ENCODE assay signal across 12 cellular contexts in genomic region chr14:99258884-99259283, GRCh38. TPM values are rescaled to one million over a fixed set of nuclear protein-coding genes. Genes with fewer than 3 reads are reported as not detected.
DNase-seq lines count a peak whose midpoint lies in the region; ATAC-seq, FAIRE-seq and TF ChIP-seq lines count a peak whose summit lies in the region.
"Had no signal": no experiment of that assay in that cellular context is flagged by ENCODE, and none has a peak within 500 bp of the region (broad histone marks: within the 10 kb centered on the region; RNA-seq: fewer than 3 reads in every experiment).

No MANE protein-coding gene starts in this region.

- no peaks in the 10 kb centered on the region for H3K9me2 ChIP-seq in GM23338 (ENCODE audit: insufficient read depth)

- H2AFZ ChIP-seq in GM23338: no peak overlapping the region

- H3K36me3 ChIP-seq in GM23338 (ENCODE audit: insufficient read depth): no peaks in the 10 kb centered on the region

- DNase-seq in GM23338 (ENCODE audit: low spot score) (no peak), WTC11 (ENCODE audit: low spot score) (no peak), endothelial cell (ENCODE audit: low spot score) (no peak), skeletal muscle cell (ENCODE audit: low read depth) (no peak), ureter (ENCODE audit: low spot score) (no peak), H54 (ENCODE audit: insufficient read length, low spot score) (no peak)
- DNase-seq: amniotic stem cell; Caco-2; NCI-H187; stimulated activated CD4-positive, alpha-beta T cell treated with anti-CD3 and anti-CD28 coated beads, Interleukin-2, amount 100 ng/mL, for 48 hours had no signal

- H3K36me3 Mint-ChIP-seq in GM23338 (ENCODE audit: low read depth) (peaks cover 5% of the 10 kb centered on the region; the same call in 1 of the 3 replicates), WTC11 (no peaks in the 10 kb centered on the region; the same call in 1 of the 2 replicates), endothelial cell (ENCODE audit: low read depth, unreplicated experiment) (no peaks in the 10 kb centered on the region)

- H3K27ac Mint-ChIP-seq in GM23338: peak overlapping the region; percentile 65
- peak overlapping the region; percentile 97 for H3K27ac Mint-ChIP-seq in WTC11
- peak overlapping the region; percentile 14 for H3K27ac Mint-ChIP-seq in endothelial cell (ENCODE audit: unreplicated experiment)

- TF ChIP-seq POLR2A in H54 (IDR thresholded peaks at IDR 0.05; ENCODE audit: low read depth, low read length): no peak

- CTCF ChIA-PET in WTC11 (lab: Charles Lee): interaction anchor here (1.6 kb wide), 1 partner anchor 10 kb away, joined by 6 read pairs; no protein-coding TSS in a partner anchor

- TF ChIP-seq CTCF in GM23338 (conservative IDR thresholded peaks at IDR 0.05; ENCODE audit: low read depth in 2 of 2) (no peak), WTC11 (IDR thresholded peaks at IDR 0.05) (no peak), endothelial cell (IDR thresholded peaks at IDR 0.05; ENCODE audit: unreplicated experiment) (no peak)

- FAIRE-seq in H54 (lab: Jason Lieb, UNC): no peak

- peaks cover 73% of the 10 kb centered on the region for H3K4me1 ChIP-seq in GM23338 (ENCODE audit: insufficient read depth)
- H3K4me1 ChIP-seq: Caco-2 had no signal

- H4K20me1 ChIP-seq in GM23338 (replicated peaks; ENCODE audit: insufficient read depth): 0 out of 2 replicates have a peak, but pooled peaks cover 4% of the 10 kb centered on the region

- H3F3A ChIP-seq in GM23338 (replicated peaks; ENCODE audit: low read depth): peaks cover 4% of the 10 kb centered on the region; the same call in 1 of the 2 replicates

- H3K4me2 ChIP-seq in GM23338: peak overlapping the region; percentile 25; the same call in 1 of the 2 replicates
- H3K4me2 ChIP-seq: KMS-11 had no signal

- peaks cover 73% of the 10 kb centered on the region for H3K4me1 Mint-ChIP-seq in GM23338
- peaks cover 79% of the 10 kb centered on the region for H3K4me1 Mint-ChIP-seq in WTC11
- peaks cover 13% of the 10 kb centered on the region for H3K4me1 Mint-ChIP-seq in endothelial cell (ENCODE audit: unreplicated experiment)

- H3K27me3 ChIP-seq in GM23338 (ENCODE audit: insufficient read depth): no peaks in the 10 kb centered on the region

- POLR2A ChIA-PET in WTC11 (lab: Charles Lee): no interaction called here

- ATAC-seq in GM23338 (no peak), WTC11 (no peak), HG03439 (IDR thresholded peaks at IDR 0.05; ENCODE audit: unreplicated experiment) (no peak)

- peak overlapping the region; percentile 1; the same call in 1 of the 3 replicates for H3K4me3 Mint-ChIP-seq in GM23338
- H3K4me3 Mint-ChIP-seq in WTC11: peak overlapping the region; percentile 50; the same call in 1 of the 2 replicates
- no peak overlapping the region for H3K4me3 Mint-ChIP-seq in endothelial cell (ENCODE audit: unreplicated experiment)

- H3K27me3 Mint-ChIP-seq in GM23338 (ENCODE audit: insufficient read depth, low read depth, poor library complexity): peaks cover 5% of the 10 kb centered on the region
- no peaks in the 10 kb centered on the region; the same call in 1 of the 2 replicates for H3K27me3 Mint-ChIP-seq in WTC11 (ENCODE audit: low read depth)
- H3K27me3 Mint-ChIP-seq in endothelial cell (ENCODE audit: unreplicated experiment): peaks cover 3% of the 10 kb centered on the region

- H3K27ac ChIP-seq in GM23338 (ENCODE audit: low read depth): peak overlapping the region; percentile 68
- H3K27ac ChIP-seq: KMS-11 had no signal

- peaks cover 97% of the 10 kb centered on the region for H3K79me2 ChIP-seq in GM23338 (replicated peaks; ENCODE audit: insufficient read depth)

- H3K9me3 Mint-ChIP-seq in GM23338 (no peaks in the 10 kb centered on the region), WTC11 (no peaks in the 10 kb centered on the region), endothelial cell (ENCODE audit: unreplicated experiment) (no peaks in the 10 kb centered on the region)

- H3K4me3 ChIP-seq in GM23338: no peak overlapping the region
- H3K4me3 ChIP-seq in skeletal muscle cell (ENCODE audit: low read depth, low read length): peak overlapping the region; percentile 25

TF ChIP-seq in GM23338, 12 proteins besides CTCF, POLR2A, EP300 and RAD21 (continues in another document):
- TF ChIP-seq ETS1 (IDR thresholded peaks at IDR 0.05): no peak
- no peak for TF ChIP-seq STAT1 (IDR thresholded peaks at IDR 0.05; ENCODE audit: unreplicated experiment)
- no peak for TF ChIP-seq ZNF331 (CRISPR knock-in tag; IDR thresholded peaks at IDR 0.05; ENCODE audit: low read depth)
- TF ChIP-seq NANOG (IDR thresholded peaks at IDR 0.05; ENCODE audit: borderline replicate concordance): no peak
- no peak for TF ChIP-seq REST (IDR thresholded peaks at IDR 0.05; ENCODE audit: unreplicated experiment)

TF ChIP-seq in WTC11, 78 proteins besides CTCF, POLR2A, EP300 and RAD21:
- TF ChIP-seq ESRRA (CRISPR knock-in tag; IDR thresholded peaks at IDR 0.05; ENCODE audit: borderline replicate concordance) (no peak), E2F1 (CRISPR knock-in tag; IDR thresholded peaks at IDR 0.05) (no peak), ZNF425 (CRISPR knock-in tag; conservative IDR thresholded peaks at IDR 0.05) (no peak), MYBL2 (CRISPR knock-in tag; IDR thresholded peaks at IDR 0.05) (no peak), STAT6 (CRISPR knock-in tag; conservative IDR thresholded peaks at IDR 0.05; ENCODE audit: low read depth) (no peak), ZNF219 (CRISPR knock-in tag; IDR thresholded peaks at IDR 0.05; ENCODE audit: borderline replicate concordance) (no peak)

RNA-seq across cellular contexts. Expression of gene BCL11B, which starts 13.1 kb away (rescaled TPM):
- 5.6 and 6.7 TPM in 2 replicates for total RNA-seq in GM23338 (2014; rRNA removed; shearing (Covaris generic))
- polyA plus RNA-seq in GM23338 (2016; fragmentation: Nextera tagmentation; extraction: Ambion mirVana): 2.4 and 2.7 TPM in 2 replicates
- total RNA-seq in WTC11 (2021): 6.7 to 9.1 TPM (median 7.2 TPM) in 3 replicates
- 1.0 TPM for total RNA-seq in endothelial cell (ENCODE audit: unreplicated experiment)
- total RNA-seq in ureter: 8.4 TPM

Comparison
In these comparisons a context has a peak if more than half of its experiments do, and no peak if none do; other contexts are left out.
1. H3K27ac Mint-ChIP-seq: peak in every context shown above with its lines; median percentile 97 in WTC11; 65 in GM23338; 14 in endothelial cell.